Comparison of ENCODE assay signal across 8 cellular contexts in the genomic region with DNA sequence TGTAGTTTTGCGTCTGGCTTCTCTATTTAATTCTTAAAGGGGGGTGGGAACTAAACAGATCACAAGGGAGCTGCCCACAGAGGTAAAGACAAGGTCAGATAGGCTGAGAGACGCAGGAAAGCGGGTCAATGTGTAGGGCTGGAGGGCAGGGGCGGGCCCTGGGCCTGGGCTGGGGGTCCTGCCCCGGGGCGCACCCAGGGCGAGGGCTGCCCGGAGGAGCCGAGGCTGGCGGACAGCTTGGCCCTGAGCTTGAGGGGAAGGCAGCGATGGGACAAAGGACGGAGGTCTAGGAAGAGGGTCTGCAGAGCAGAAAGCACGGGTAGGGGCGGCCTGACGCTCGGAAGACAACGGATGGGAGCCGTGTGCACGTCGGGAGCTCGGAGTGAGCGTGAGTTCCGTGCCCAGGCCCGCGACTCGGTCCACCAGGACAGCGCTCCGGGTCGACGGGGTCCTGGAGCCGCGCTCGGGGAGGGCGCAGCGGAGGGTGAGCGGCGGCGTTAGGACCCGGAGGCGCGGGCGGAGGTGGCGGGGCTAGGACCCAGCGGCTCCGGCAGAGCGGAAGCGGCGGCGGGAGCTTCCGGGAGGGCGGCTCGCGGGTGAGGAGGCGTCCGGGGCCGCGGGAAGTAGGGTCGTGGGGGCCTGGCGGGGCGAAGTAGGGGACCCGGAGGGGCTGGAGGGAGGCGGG. TPM values are rescaled to one million over a fixed set of nuclear protein-coding genes. Genes with fewer than 3 reads are reported as not detected.
A peak's percentile ranks its signal among the peaks of the same experiment; 100 is the strongest.
DNase-seq lines count a peak whose midpoint lies in the region; ATAC-seq and TF ChIP-seq lines count a peak whose summit lies in the region.
"Not testable (repeated sequence)": the region's sequence is repeated elsewhere in the genome, so short reads cannot be mapped to it uniquely, and the experiment has no call there.

No MANE protein-coding gene starts in this region.

- POLR2A ChIA-PET in Caco-2 (lab: Charles Lee) = not testable (repeated sequence)

- peak overlapping the region; percentile 46 for H3K27ac Mint-ChIP-seq in Caco-2 (ENCODE audit: unreplicated experiment)
- H3K27ac Mint-ChIP-seq in T-helper 2 cell treated with Interferon-gamma antibody and Interleukin-4, amounts not matched to agents 5 μg/mL and 100 μg/mL, for 36 hours = peak overlapping the region; percentile 83
- peak overlapping the region; percentile 89 for H3K27ac Mint-ChIP-seq in stimulated activated naive CD8-positive, alpha-beta T cell treated with anti-CD3 and anti-CD28 coated beads, Interleukin-15, Interleukin-2, amounts not matched to agents 100 ng/mL and 50 ng/mL, for 24 hours

- DNase-seq in Caco-2 (peak; percentile 74 to 87), left lobe of liver (ENCODE audit: low spot score) (peak; percentile 86), retina (peak; percentile 96)
- DNase-seq in T-helper 2 cell treated with Interferon-gamma antibody and Interleukin-4, amounts not matched to agents 5 μg/mL and 100 μg/mL, for 36 hours (ENCODE audit: low spot score) = peak; percentile 78
- peak; percentile 85 for DNase-seq in activated naive CD4-positive, alpha-beta T cell treated with anti-CD3 and anti-CD28 coated beads, Interleukin-2, amount 50 U/mL, for 16 hours
- not testable (repeated sequence) for DNase-seq in erythroblast (lab: John Stamatoyannopoulos, UW)

- not testable (repeated sequence) for H3K9me3 ChIP-seq in Caco-2; HUES48 (ENCODE audit: control insufficient read depth, insufficient read depth, low read length)

- peak overlapping the region; percentile 87; the same call in 1 of the 2 replicates for H3K9ac ChIP-seq in HUES48 (ENCODE audit: low read depth, low read length)

- peak overlapping the region; percentile 82 for H3K4me3 Mint-ChIP-seq in Caco-2 (ENCODE audit: unreplicated experiment)
- H3K4me3 Mint-ChIP-seq in T-helper 2 cell treated with Interferon-gamma antibody and Interleukin-4, amounts not matched to agents 5 μg/mL and 100 μg/mL, for 36 hours = peak overlapping the region; percentile 90
- H3K4me3 Mint-ChIP-seq in stimulated activated naive CD8-positive, alpha-beta T cell treated with anti-CD3 and anti-CD28 coated beads, Interleukin-15, Interleukin-2, amounts not matched to agents 100 ng/mL and 50 ng/mL, for 24 hours = peak overlapping the region; percentile 87

- CTCF ChIA-PET in Caco-2 (lab: Charles Lee) = not testable (repeated sequence)

- H3K27ac ChIP-seq in HUES48 (ENCODE audit: low read depth, low read length) = not testable (repeated sequence)

- H3K27me3 Mint-ChIP-seq in Caco-2 (ENCODE audit: insufficient read depth, unreplicated experiment); T-helper 2 cell treated with Interferon-gamma antibody and Interleukin-4, amounts not matched to agents 5 μg/mL and 100 μg/mL, for 36 hours (ENCODE audit: low read depth); stimulated activated naive CD8-positive, alpha-beta T cell treated with anti-CD3 and anti-CD28 coated beads, Interleukin-15, Interleukin-2, amounts not matched to agents 100 ng/mL and 50 ng/mL, for 24 hours: not testable (repeated sequence)

- ATAC-seq in left lobe of liver = peak; percentile 37

- not testable (repeated sequence) for H3K4me1 ChIP-seq in Caco-2; HUES48 (ENCODE audit: control insufficient read depth, insufficient read depth, low read length)

- not testable (repeated sequence) for H3K36me3 ChIP-seq in Caco-2 (ENCODE audit: control insufficient read depth, insufficient read depth, low read length); HUES48 (ENCODE audit: control insufficient read depth, insufficient read depth, low read length)

- not testable (repeated sequence) for H3K4me1 Mint-ChIP-seq in Caco-2 (ENCODE audit: low read depth, unreplicated experiment)
- peaks cover 15% of the 10 kb centered on the region for H3K4me1 Mint-ChIP-seq in T-helper 2 cell treated with Interferon-gamma antibody and Interleukin-4, amounts not matched to agents 5 μg/mL and 100 μg/mL, for 36 hours (ENCODE audit: low read depth)
- H3K4me1 Mint-ChIP-seq in stimulated activated naive CD8-positive, alpha-beta T cell treated with anti-CD3 and anti-CD28 coated beads, Interleukin-15, Interleukin-2, amounts not matched to agents 100 ng/mL and 50 ng/mL, for 24 hours (ENCODE audit: low read depth) = peaks cover 26% of the 10 kb centered on the region

- not testable (repeated sequence) for H3K27me3 ChIP-seq in Caco-2 (replicated peaks; ENCODE audit: control insufficient read depth, insufficient read depth, low read length); HUES48 (ENCODE audit: control insufficient read depth, insufficient read depth, low read length)

- H3K9me3 Mint-ChIP-seq in Caco-2 (ENCODE audit: unreplicated experiment); T-helper 2 cell treated with Interferon-gamma antibody and Interleukin-4, amounts not matched to agents 5 μg/mL and 100 μg/mL, for 36 hours; stimulated activated naive CD8-positive, alpha-beta T cell treated with anti-CD3 and anti-CD28 coated beads, Interleukin-15, Interleukin-2, amounts not matched to agents 100 ng/mL and 50 ng/mL, for 24 hours: not testable (repeated sequence)

- BruUV-seq in Caco-2 (replicated peaks; lab: Mats Ljungman, UMichigan) = not testable (repeated sequence)

- intact Hi-C loops in Caco-2 (cut with micrococcal nuclease; ENCODE audit: unreplicated experiment) = not testable (repeated sequence)

- not testable (repeated sequence) for TF ChIP-seq CTCF in Caco-2 (IDR thresholded peaks at IDR 0.05; ENCODE audit: insufficient read depth in 1 of 2, low read depth in 1 of 2, low read length in 1 of 2, severe bottlenecking in 1 of 2, unreplicated experiment in 1 of 2)

- H3K4me3 ChIP-seq in Caco-2 (ENCODE audit: low read depth, low read length) (peak overlapping the region; percentile 80), HUES48 (ENCODE audit: low read depth, low read length) (peak overlapping the region; percentile 79)

- H3K36me3 Mint-ChIP-seq in Caco-2 (ENCODE audit: insufficient read depth, unreplicated experiment); T-helper 2 cell treated with Interferon-gamma antibody and Interleukin-4, amounts not matched to agents 5 μg/mL and 100 μg/mL, for 36 hours (ENCODE audit: low read depth); stimulated activated naive CD8-positive, alpha-beta T cell treated with anti-CD3 and anti-CD28 coated beads, Interleukin-15, Interleukin-2, amounts not matched to agents 100 ng/mL and 50 ng/mL, for 24 hours (ENCODE audit: low read depth): not testable (repeated sequence)

- TF ChIP-seq POLR2A in erythroblast (IDR thresholded peaks at IDR 0.05; ENCODE audit: low read length) = peak; percentile 62

RNA-seq across cellular contexts. Expression of a gene that starts 43.4 kb away (rescaled TPM):
- 15.2 and 16.6 TPM in 2 replicates for total RNA-seq in Caco-2 (2022)
- 7.8 TPM for total RNA-seq in left lobe of liver
